ENCODE assay signal across 10 cellular contexts in the genomic region with DNA sequence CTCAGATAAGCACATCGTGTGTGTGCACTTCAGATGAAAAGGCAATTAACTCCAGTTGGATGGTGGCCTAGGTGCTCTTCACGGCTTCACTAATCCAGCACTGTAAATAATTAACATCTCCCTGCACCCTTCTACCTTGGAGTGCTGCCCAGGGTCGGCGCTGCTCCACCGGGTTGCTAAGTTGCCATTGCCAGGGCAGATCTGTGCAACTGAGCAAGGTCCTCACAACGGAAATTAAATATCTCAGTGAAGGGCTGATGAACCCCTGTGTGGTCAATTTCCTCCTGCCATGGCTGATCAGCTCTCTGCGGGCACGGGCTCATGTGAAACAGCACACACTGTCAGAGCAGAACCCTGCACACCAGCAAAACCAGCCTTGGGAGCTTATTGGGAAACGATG.
DNase-seq lines count a peak whose midpoint lies in the region; ATAC-seq and TF ChIP-seq lines count a peak whose summit lies in the region.
"Had no signal": no experiment of that assay in that cellular context is flagged by ENCODE, and none has a peak within 500 bp of the region (broad histone marks: within the 10 kb centered on the region; RNA-seq: fewer than 3 reads in every experiment).

No MANE protein-coding gene starts in this region.

- no peak for TF ChIP-seq CTCF in lung (IDR thresholded peaks at IDR 0.05; ENCODE audit: control extremely low read depth, extremely low read depth)

- no peak overlapping the region for H3K4me3 ChIP-seq in lung
- H3K4me3 ChIP-seq: BLaER1 had no signal

- H3K4me1 ChIP-seq in lung (ENCODE audit: control insufficient read depth in 2 of 2, insufficient read depth in 2 of 2, low read length in 2 of 2) = peaks cover 3% of the 10 kb centered on the region in 2 donors
- H3K4me1 ChIP-seq: BLaER1 had no signal

- DNase-seq in COR-L47 (lab: John Stamatoyannopoulos, UW) (peak; percentile 94), NCI-H2029 (lab: John Stamatoyannopoulos, UW) (peak; percentile 95), astrocyte of the hippocampus (ENCODE audit: low read depth, low spot score) (peak; percentile 66), lung (ENCODE audit: low spot score) (peak; percentile 86)
- DNase-seq: activated B cell treated with CpG ODN at 0.5 μM for 24 hours had no signal

- 54 to 66% methylated on average over 9 of the region's 9 CpGs for whole genome bisulfite sequencing in lung, 2 donors

- H3K27ac ChIP-seq in lung (ENCODE audit: low read depth in 1 of 2, low read length in 1 of 2) = peak overlapping the region in 1 of 2 donors; percentile 60
- H3K27ac ChIP-seq: BLaER1 had no signal

- H3K27me3 ChIP-seq in lung (ENCODE audit: control insufficient read depth, insufficient read depth) = no peaks in the 10 kb centered on the region
- H3K27me3 ChIP-seq: BLaER1 had no signal

- peak; percentile 63 for ATAC-seq in lung (ENCODE audit: insufficient read depth, low FRiP score)
- no peak for ATAC-seq in HG03108 (IDR thresholded peaks at IDR 0.05; ENCODE audit: unreplicated experiment)
- ATAC-seq in GM19467 (IDR thresholded peaks at IDR 0.05; ENCODE audit: unreplicated experiment) = no peak
- no peak for ATAC-seq in HG03175 (IDR thresholded peaks at IDR 0.05; ENCODE audit: unreplicated experiment)
- no peak for ATAC-seq in HG02642 (IDR thresholded peaks at IDR 0.05; ENCODE audit: poor library complexity, unreplicated experiment)

- no peaks in the 10 kb centered on the region for H3K9me3 ChIP-seq in lung (ENCODE audit: control insufficient read depth in 2 of 2, insufficient read depth in 1 of 2, low read length in 1 of 2)
- H3K9me3 ChIP-seq: BLaER1 had no signal

- H3K36me3 ChIP-seq in lung (ENCODE audit: control insufficient read depth in 2 of 2, insufficient read depth in 2 of 2, low read length in 2 of 2) = no peaks in the 10 kb centered on the region
- H3K36me3 ChIP-seq: BLaER1 had no signal
